ENCODE assay signal across 7 cellular contexts in the genomic region with DNA sequence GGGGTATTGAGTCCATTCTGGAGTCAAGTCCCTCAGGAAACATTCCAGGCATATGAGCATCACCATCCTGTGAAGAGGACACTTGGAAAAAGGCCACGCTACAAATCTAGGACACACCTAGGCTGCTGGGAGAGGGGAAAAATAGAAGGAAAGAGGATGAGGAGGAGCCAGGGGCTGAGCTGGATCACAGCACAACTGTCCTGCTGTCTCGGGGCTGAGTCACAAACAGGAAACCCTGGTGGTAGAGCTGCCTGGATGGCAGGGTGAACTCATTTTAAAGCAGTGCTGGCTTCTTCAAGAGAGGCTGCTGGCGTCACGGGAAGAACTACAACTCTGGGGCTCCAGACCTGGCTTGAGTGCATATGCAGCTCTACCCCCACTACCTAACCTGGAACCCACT. TPM values are rescaled to one million over a fixed set of nuclear protein-coding genes. Genes with fewer than 3 reads are reported as not detected.
A peak's percentile ranks its signal among the peaks of the same experiment; 100 is the strongest.
DNase-seq lines count a peak whose midpoint lies in the region; ATAC-seq and TF ChIP-seq lines count a peak whose summit lies in the region.

No MANE protein-coding gene starts in this region.

- peaks cover 6 to 75% (median 40%) of the 10 kb centered on the region in 3 donors for H3K4me1 ChIP-seq in gastroesophageal sphincter

- H3K27ac ChIP-seq in gastroesophageal sphincter = peak overlapping the region in 3 of 4 donors; percentile 42 to 74 (median 63)

- DNase-seq in MG63 = peak; percentile 72
- DNase-seq in activated T-cell treated with anti-CD3 and anti-CD28 coated beads for 24 hours (ENCODE audit: low read depth) = peak; percentile 14
- peak; percentile 17 to 58 for DNase-seq in stimulated activated effector memory CD8-positive, alpha-beta T cell treated with anti-CD3 and anti-CD28 coated beads, Interleukin-12 subunit alpha, Interleukin-12 subunit beta, amount 100 ng/mL, for 72 hours (ENCODE audit: low spot score in 2 of 2)
- no peak for DNase-seq in COLO668 (lab: John Stamatoyannopoulos, UW; ENCODE audit: unreplicated experiment)
- no peak for DNase-seq in retina
- no peak for DNase-seq in putamen (ENCODE audit: low spot score)

- H3K27me3 ChIP-seq in MG63 (no peaks in the 10 kb centered on the region), gastroesophageal sphincter (no peaks in the 10 kb centered on the region)

- H3K36me3 ChIP-seq in MG63 = peaks cover 39% of the 10 kb centered on the region
- H3K36me3 ChIP-seq in gastroesophageal sphincter = peaks cover 0 to 18% of the 10 kb centered on the region in 2 donors

- peaks cover 46% of the 10 kb centered on the region for H3K4me1 Mint-ChIP-seq in stimulated activated effector memory CD8-positive, alpha-beta T cell treated with anti-CD3 and anti-CD28 coated beads, Interleukin-12 subunit alpha, Interleukin-12 subunit beta, amount 100 ng/mL, for 72 hours

- H3K27ac Mint-ChIP-seq in stimulated activated effector memory CD8-positive, alpha-beta T cell treated with anti-CD3 and anti-CD28 coated beads, Interleukin-12 subunit alpha, Interleukin-12 subunit beta, amount 100 ng/mL, for 72 hours = peak overlapping the region; percentile 88

- H3K9me3 Mint-ChIP-seq in stimulated activated effector memory CD8-positive, alpha-beta T cell treated with anti-CD3 and anti-CD28 coated beads, Interleukin-12 subunit alpha, Interleukin-12 subunit beta, amount 100 ng/mL, for 72 hours = no peaks in the 10 kb centered on the region

- peak in 1 of 4 experiments; percentile 19 for TF ChIP-seq CTCF in gastroesophageal sphincter (IDR thresholded peaks at IDR 0.05)

- WGBS in gastroesophageal sphincter (ENCODE audit: low coverage in 1 of 2), 2 donors = 49 to 52% methylated on average over 3 to 4 of the region's 4 CpGs

- peaks cover 45% of the 10 kb centered on the region for H3K36me3 Mint-ChIP-seq in stimulated activated effector memory CD8-positive, alpha-beta T cell treated with anti-CD3 and anti-CD28 coated beads, Interleukin-12 subunit alpha, Interleukin-12 subunit beta, amount 100 ng/mL, for 72 hours

- peak; percentile 28 for ATAC-seq in gastroesophageal sphincter
- ATAC-seq in stimulated activated effector memory CD8-positive, alpha-beta T cell treated with anti-CD3 and anti-CD28 coated beads, Interleukin-12 subunit alpha, Interleukin-12 subunit beta, amount 100 ng/mL, for 72 hours = peak; percentile 79

- no peaks in the 10 kb centered on the region for H3K9me3 ChIP-seq in MG63
- no peaks in the 10 kb centered on the region for H3K9me3 ChIP-seq in gastroesophageal sphincter

- peak overlapping the region; percentile 22 for H3K4me3 Mint-ChIP-seq in stimulated activated effector memory CD8-positive, alpha-beta T cell treated with anti-CD3 and anti-CD28 coated beads, Interleukin-12 subunit alpha, Interleukin-12 subunit beta, amount 100 ng/mL, for 72 hours

- H3K4me3 ChIP-seq in MG63 = no peak overlapping the region
- H3K4me3 ChIP-seq in gastroesophageal sphincter = no peak overlapping the region

- no peak for TF ChIP-seq POLR2A in gastroesophageal sphincter (IDR thresholded peaks at IDR 0.05)

- TF ChIP-seq EP300 in gastroesophageal sphincter (IDR thresholded peaks at IDR 0.05) = no peak

RNA-seq across cellular contexts. Expression of a gene that starts 37.3 kb away (rescaled TPM):
- 88.9 and 159 TPM in 2 replicates for total RNA-seq in MG63 (2014; rRNA removed; shearing (Covaris generic); ENCODE audit: low replicate concordance)
- total RNA-seq in gastroesophageal sphincter = 10 to 100 TPM in 3 of 4 donors, 1 to 10 TPM in 1; 6.5 to 32.0 (median 26.3) TPM

Comparison
In these comparisons a context has a peak if more than half of its experiments do, and no peak if none do; other contexts are left out.
1. DNase-seq: peak in MG63 (single experiment), activated T-cell treated with anti-CD3 and anti-CD28 coated beads for 24 hours (single experiment) and stimulated activated effector memory CD8-positive, alpha-beta T cell treated with anti-CD3 and anti-CD28 coated beads, Interleukin-12 subunit alpha, Interleukin-12 subunit beta, amount 100 ng/mL, for 72 hours (2 of 2); none in COLO668 (single experiment), retina (single experiment) and putamen (single experiment).